31 cellular contexts compared by ENCODE assay signal in genomic region chr13:48242677-48243076, GRCh38. TPM values are rescaled to one million over a fixed set of nuclear protein-coding genes. Genes with fewer than 3 reads are reported as not detected.
DNase-seq lines count a peak whose midpoint lies in the region; ATAC-seq and TF ChIP-seq lines count a peak whose summit lies in the region.
"Had no signal": no experiment of that assay in that cellular context is flagged by ENCODE, and none has a peak within 500 bp of the region (broad histone marks: within the 10 kb centered on the region; RNA-seq: fewer than 3 reads in every experiment).

No MANE protein-coding gene starts in this region.

- no peak overlapping the region for H3K9ac ChIP-seq in PC-3 (ENCODE audit: low read length)

- no peaks in the 10 kb centered on the region for H3K9me2 ChIP-seq in PC-3 (replicated peaks; ENCODE audit: low read length)

- H3K4me3 Mint-ChIP-seq in activated naive CD4-positive, alpha-beta T cell treated with anti-CD3 and anti-CD28 coated beads for 36 hours, result no peak overlapping the region
- H3K4me3 Mint-ChIP-seq in glutamatergic neuron (ENCODE audit: unreplicated experiment), result peak overlapping the region; percentile 17
- H3K4me3 Mint-ChIP-seq in stimulated activated effector memory CD8-positive, alpha-beta T cell treated with anti-CD3 and anti-CD28 coated beads, Interleukin-12 subunit alpha, Interleukin-12 subunit beta, amount 100 ng/mL, for 72 hours, result peak overlapping the region; percentile 4
- H3K4me3 Mint-ChIP-seq: activated CD4-positive, alpha-beta memory T cell treated with anti-CD3 and anti-CD28 coated beads for 36 hours; nephron progenitor cell; stimulated activated naive B cell treated with anti-CD40 and anti-IgM and Interleukin-4, amounts not matched to agents 10 μg/mL and 1 μg/mL and 100 μg/mL, for 72 hours had no signal

- no peak overlapping the region for H2AFZ ChIP-seq in PC-3 (ENCODE audit: low read length)

- H3F3A ChIP-seq in PC-3 (ENCODE audit: low read length, unreplicated experiment), result no peaks in the 10 kb centered on the region

- no peaks in the 10 kb centered on the region for H3K27me3 Mint-ChIP-seq in activated naive CD4-positive, alpha-beta T cell treated with anti-CD3 and anti-CD28 coated beads for 36 hours (ENCODE audit: low read depth)
- H3K27me3 Mint-ChIP-seq in glutamatergic neuron (ENCODE audit: unreplicated experiment), result peaks cover 1% of the 10 kb centered on the region
- H3K27me3 Mint-ChIP-seq: activated CD4-positive, alpha-beta memory T cell treated with anti-CD3 and anti-CD28 coated beads for 36 hours; stimulated activated naive B cell treated with anti-CD40 and anti-IgM and Interleukin-4, amounts not matched to agents 10 μg/mL and 1 μg/mL and 100 μg/mL, for 72 hours had no signal

- TF ChIP-seq CTCF in PC-3 (conservative IDR thresholded peaks at IDR 0.05; ENCODE audit: low read depth, low read length) (no peak), glutamatergic neuron (IDR thresholded peaks at IDR 0.05; ENCODE audit: partially characterized antibody, unreplicated experiment) (no peak), ascending aorta (IDR thresholded peaks at IDR 0.05) (no peak)

- POLR2A ChIA-PET in PC-3 (lab: Charles Lee; ENCODE audit: unreplicated experiment), result interaction anchor here (0.5 to 0.7 kb wide), 3 partner anchors 251 to 802 kb away, joined by 3 to 5 read pairs (median 4); no protein-coding TSS in a partner anchor

- H3K4me3 ChIP-seq in PC-3 (ENCODE audit: low read length) (no peak overlapping the region), ascending aorta (no peak overlapping the region)
- H3K4me3 ChIP-seq: body of pancreas, esophagus squamous epithelium, heart right ventricle, lung, ovary, testis had no signal

- H3K4me1 ChIP-seq in PC-3 (ENCODE audit: insufficient read depth, low read length) (peaks cover 7% of the 10 kb centered on the region; the same call in 1 of the 2 replicates), ascending aorta (peaks cover 4 to 15% of the 10 kb centered on the region in 2 donors)

- H3K36me3 ChIP-seq in PC-3 (ENCODE audit: low read depth, low read length) (no peaks in the 10 kb centered on the region), ascending aorta (peaks cover 0 to 9% of the 10 kb centered on the region in 2 donors)
- H3K36me3 ChIP-seq: ovary had no signal

- H3K4me2 ChIP-seq in PC-3 (ENCODE audit: low read length), result no peak overlapping the region

- H3K36me3 Mint-ChIP-seq in activated naive CD4-positive, alpha-beta T cell treated with anti-CD3 and anti-CD28 coated beads for 36 hours (ENCODE audit: low read depth), result no peaks in the 10 kb centered on the region
- no peaks in the 10 kb centered on the region for H3K36me3 Mint-ChIP-seq in glutamatergic neuron (ENCODE audit: unreplicated experiment)
- peaks cover 14% of the 10 kb centered on the region for H3K36me3 Mint-ChIP-seq in stimulated activated effector memory CD8-positive, alpha-beta T cell treated with anti-CD3 and anti-CD28 coated beads, Interleukin-12 subunit alpha, Interleukin-12 subunit beta, amount 100 ng/mL, for 72 hours

- ATAC-seq in PC-3, result peak; percentile 29; the same call in 1 of the 2 replicates
- no peak for ATAC-seq in stimulated activated effector memory CD8-positive, alpha-beta T cell treated with anti-CD3 and anti-CD28 coated beads, Interleukin-12 subunit alpha, Interleukin-12 subunit beta, amount 100 ng/mL, for 72 hours
- ATAC-seq: activated CD4-positive, CD25-positive, alpha-beta regulatory T cell treated with anti-CD3 and anti-CD28 coated beads, Interleukin-2, amount 50 U/mL, for 24 hours; body of pancreas; foreskin keratinocyte; HCT116; heart right ventricle; SK-N-SH treated with all-trans-retinoic acid at 6 μM for 48 hours; stimulated activated naive B cell treated with anti-CD40 and anti-IgM and Interleukin-4, amounts not matched to agents 10 μg/mL and 1 μg/mL and 100 μg/mL, for 72 hours had no signal

- no peak overlapping the region for H3K27ac ChIP-seq in PC-3 (ENCODE audit: low read length)
- H3K27ac ChIP-seq in ascending aorta, result no peak overlapping the region
- H3K27ac ChIP-seq: body of pancreas, esophagus squamous epithelium, foreskin keratinocyte, ovary, testis had no signal

- peaks cover 67% of the 10 kb centered on the region for H3K4me1 Mint-ChIP-seq in activated naive CD4-positive, alpha-beta T cell treated with anti-CD3 and anti-CD28 coated beads for 36 hours (ENCODE audit: low read depth)
- peaks cover 5% of the 10 kb centered on the region for H3K4me1 Mint-ChIP-seq in glutamatergic neuron (ENCODE audit: low read depth, unreplicated experiment)
- H3K4me1 Mint-ChIP-seq in stimulated activated effector memory CD8-positive, alpha-beta T cell treated with anti-CD3 and anti-CD28 coated beads, Interleukin-12 subunit alpha, Interleukin-12 subunit beta, amount 100 ng/mL, for 72 hours, result peaks cover 42% of the 10 kb centered on the region

- H3K27me3 ChIP-seq in PC-3 (ENCODE audit: low read length) (no peaks in the 10 kb centered on the region), ascending aorta (no peaks in the 10 kb centered on the region)
- H3K27me3 ChIP-seq: body of pancreas, esophagus squamous epithelium, foreskin keratinocyte, heart right ventricle, ovary, testis had no signal

- H3K27ac Mint-ChIP-seq in activated naive CD4-positive, alpha-beta T cell treated with anti-CD3 and anti-CD28 coated beads for 36 hours, result peak overlapping the region; percentile 31
- H3K27ac Mint-ChIP-seq in glutamatergic neuron (ENCODE audit: unreplicated experiment), result no peak overlapping the region
- H3K27ac Mint-ChIP-seq in stimulated activated effector memory CD8-positive, alpha-beta T cell treated with anti-CD3 and anti-CD28 coated beads, Interleukin-12 subunit alpha, Interleukin-12 subunit beta, amount 100 ng/mL, for 72 hours, result no peak overlapping the region
- H3K27ac Mint-ChIP-seq: activated CD4-positive, alpha-beta memory T cell treated with anti-CD3 and anti-CD28 coated beads for 36 hours; activated T-helper 2 cell treated with anti-CD3 and anti-CD28 coated beads, Interferon-gamma antibody, Interleukin-2, Interleukin-4, amounts not matched to agents 10 μg/mL and 5 μg/mL and 100 μg/mL, durations not matched to agents 14 hours and 24 hours and 36 hours; nephron progenitor cell had no signal

- no peaks in the 10 kb centered on the region for H4K20me1 ChIP-seq in PC-3 (ENCODE audit: low read length)

- BruUV-seq in PC-3 (replicated peaks; lab: Mats Ljungman, UMichigan), result no TSS peak

- H3K79me2 ChIP-seq in PC-3 (ENCODE audit: low read length), result peaks cover 14% of the 10 kb centered on the region

- no peak for DNase-seq in activated naive CD4-positive, alpha-beta T cell treated with anti-CD3 and anti-CD28 coated beads for 36 hours
- no peak for DNase-seq in activated naive CD4-positive, alpha-beta T cell (lab: John Stamatoyannopoulos, UW)
- no peak for DNase-seq in PC-3
- DNase-seq in glutamatergic neuron, result no peak
- no peak for DNase-seq in stimulated activated effector memory CD8-positive, alpha-beta T cell treated with anti-CD3 and anti-CD28 coated beads, Interleukin-12 subunit alpha, Interleukin-12 subunit beta, amount 100 ng/mL, for 72 hours (ENCODE audit: low spot score in 2 of 2)
- no peak for DNase-seq in ascending aorta (ENCODE audit: low spot score in 2 of 2)
- DNase-seq in amniotic stem cell (lab: John Stamatoyannopoulos, UW), result no peak
- DNase-seq in hypothalamus (lab: John Stamatoyannopoulos, UW), result no peak
- DNase-seq: activated CD4-positive, alpha-beta memory T cell treated with anti-CD3 and anti-CD28 coated beads for 36 hours; activated CD8-positive, alpha-beta memory T cell treated with anti-CD3 and anti-CD28 coated beads, Interleukin-2, amount 50 U/mL, for 48 hours; body of pancreas; DMS79; esophagus squamous epithelium; foreskin keratinocyte; GDM1; heart right ventricle; Kasumi-1; NCI-H1436 treated with DMSO at 0.1 percent for 48 hours; NCI-H2107; nephron progenitor cell; ovary; retina; Right ventricle myocardium superior; stimulated activated naive B cell treated with anti-CD40 and anti-IgM and Interleukin-4, amounts not matched to agents 10 μg/mL and 1 μg/mL and 100 μg/mL, for 72 hours; T-helper 2 cell; testis had no signal

- CTCF ChIA-PET in activated naive CD4-positive, alpha-beta T cell treated with anti-CD3 and anti-CD28 coated beads for 36 hours (lab: Charles Lee), result interaction anchor here (0.7 kb wide), 1 partner anchor 123 kb away, joined by 3 read pairs; no protein-coding TSS in a partner anchor
- CTCF ChIA-PET in PC-3 (lab: Charles Lee), result interaction anchor here (0.6 kb wide), 1 partner anchor 733 kb away, joined by 3 read pairs; no protein-coding TSS in a partner anchor

- intact Hi-C loops in activated naive CD4-positive, alpha-beta T cell treated with anti-CD3 and anti-CD28 coated beads for 36 hours (cut with micrococcal nuclease), result no loop called here
- intact Hi-C loops in PC-3 (cut with micrococcal nuclease) (no loop called here), ascending aorta (cut with DNase I) (no loop called here)

- H3K9me3 ChIP-seq in PC-3 (ENCODE audit: low read length) (no peaks in the 10 kb centered on the region), ascending aorta (no peaks in the 10 kb centered on the region)
- H3K9me3 ChIP-seq: body of pancreas, esophagus squamous epithelium, heart right ventricle, ovary, testis had no signal

- H3K9me3 Mint-ChIP-seq in activated naive CD4-positive, alpha-beta T cell treated with anti-CD3 and anti-CD28 coated beads for 36 hours, result no peaks in the 10 kb centered on the region
- no peaks in the 10 kb centered on the region for H3K9me3 Mint-ChIP-seq in glutamatergic neuron (ENCODE audit: unreplicated experiment)
- no peaks in the 10 kb centered on the region for H3K9me3 Mint-ChIP-seq in stimulated activated effector memory CD8-positive, alpha-beta T cell treated with anti-CD3 and anti-CD28 coated beads, Interleukin-12 subunit alpha, Interleukin-12 subunit beta, amount 100 ng/mL, for 72 hours
- H3K9me3 Mint-ChIP-seq: activated CD4-positive, alpha-beta memory T cell treated with anti-CD3 and anti-CD28 coated beads for 36 hours; activated T-helper 2 cell treated with anti-CD3 and anti-CD28 coated beads, Interferon-gamma antibody, Interleukin-2, Interleukin-4, amounts not matched to agents 10 μg/mL and 5 μg/mL and 100 μg/mL, durations not matched to agents 14 hours and 24 hours and 36 hours; nephron progenitor cell; stimulated activated naive B cell treated with anti-CD40 and anti-IgM and Interleukin-4, amounts not matched to agents 10 μg/mL and 1 μg/mL and 100 μg/mL, for 72 hours had no signal

RNA-seq across cellular contexts. Expression of gene ITM2B, which starts 9.7 kb away (rescaled TPM):
- total RNA-seq in activated naive CD4-positive, alpha-beta T cell treated with anti-CD3 and anti-CD28 coated beads for 36 hours, result 100 to 1,000 TPM; 110 to 112 TPM
- total RNA-seq in PC-3 (2014; rRNA removed) (74.6 and 105 TPM in 2 replicates), glutamatergic neuron (ENCODE audit: unreplicated experiment) (236 TPM), ascending aorta (345 TPM)
